Comparison of ENCODE assay signal across 15 cellular contexts in genomic region chr7:131529179-131529578, GRCh38. TPM values are rescaled to one million over a fixed set of nuclear protein-coding genes. Genes with fewer than 3 reads are reported as not detected.
DNase-seq lines count a peak whose midpoint lies in the region; ATAC-seq and TF ChIP-seq lines count a peak whose summit lies in the region.
"Had no signal": no experiment of that assay in that cellular context is flagged by ENCODE, and none has a peak within 500 bp of the region (broad histone marks: within the 10 kb centered on the region; RNA-seq: fewer than 3 reads in every experiment).

No MANE protein-coding gene starts in this region.

- H3K4me3 Mint-ChIP-seq in endodermal cell: no peak overlapping the region
- H3K4me3 Mint-ChIP-seq: CD4-positive, alpha-beta memory T cell had no signal

- H3K4me1 Mint-ChIP-seq in endodermal cell: peaks cover 31% of the 10 kb centered on the region
- H3K4me1 Mint-ChIP-seq: CD4-positive, alpha-beta memory T cell had no signal

- H3K27ac Mint-ChIP-seq in endodermal cell: peak overlapping the region; percentile 58

- H3K9me3 ChIP-seq in HUES6 (ENCODE audit: control insufficient read depth, insufficient read depth, low read depth, low read length) (no peaks in the 10 kb centered on the region), endodermal cell (ENCODE audit: control insufficient read depth, low read length) (no peaks in the 10 kb centered on the region), gastrocnemius medialis (no peaks in the 10 kb centered on the region)

- H3K27me3 ChIP-seq in HUES6 (ENCODE audit: control insufficient read depth, insufficient read depth, low read length) (no peaks in the 10 kb centered on the region), endodermal cell (ENCODE audit: control insufficient read depth, insufficient read depth, low read length, poor library complexity, severe bottlenecking) (no peaks in the 10 kb centered on the region), gastrocnemius medialis (no peaks in the 10 kb centered on the region)

- H3K4me3 ChIP-seq in HUES6 (ENCODE audit: low read depth, low read length): no peak overlapping the region
- no peak overlapping the region for H3K4me3 ChIP-seq in endodermal cell (ENCODE audit: low read length)
- no peak overlapping the region for H3K4me3 ChIP-seq in gastrocnemius medialis
- H3K4me3 ChIP-seq: PC-9, SK-N-MC had no signal

- no peak overlapping the region for H3K9ac ChIP-seq in HUES6 (ENCODE audit: low read length)
- H3K9ac ChIP-seq in endodermal cell (ENCODE audit: extremely low read depth, low read length, poor library complexity, severe bottlenecking): no peak overlapping the region

- peaks cover 58% of the 10 kb centered on the region for H3K36me3 ChIP-seq in HUES6 (ENCODE audit: control insufficient read depth, insufficient read depth, low read length)
- peaks cover 75% of the 10 kb centered on the region for H3K36me3 ChIP-seq in endodermal cell (ENCODE audit: control insufficient read depth, insufficient read depth, low read length)
- H3K36me3 ChIP-seq in gastrocnemius medialis: no peaks in the 10 kb centered on the region

- H3K36me3 Mint-ChIP-seq in endodermal cell (ENCODE audit: low read depth): peaks cover 47% of the 10 kb centered on the region
- H3K36me3 Mint-ChIP-seq: CD4-positive, alpha-beta memory T cell had no signal

- peak overlapping the region; percentile 13; the same call in 1 of the 2 replicates for H3K27ac ChIP-seq in HUES6 (ENCODE audit: low read depth, low read length)
- no peak overlapping the region for H3K27ac ChIP-seq in endodermal cell (ENCODE audit: low read depth, low read length)
- H3K27ac ChIP-seq in gastrocnemius medialis: peak overlapping the region; percentile 49 to 64 (median 52)
- H3K27ac ChIP-seq: PC-9, SK-N-MC had no signal

- intact Hi-C loops in left ventricle myocardium superior (cut with micrococcal nuclease): no loop called here
- intact Hi-C loops in gastrocnemius medialis (cut with DNase I; ENCODE audit: low total_unique reads): no loop called here

- peaks cover 66% of the 10 kb centered on the region for H3K4me1 ChIP-seq in HUES6 (ENCODE audit: control insufficient read depth, insufficient read depth, low read length)
- H3K4me1 ChIP-seq in endodermal cell (ENCODE audit: control insufficient read depth, insufficient read depth, low read length): peaks cover 7% of the 10 kb centered on the region
- peaks cover 0 to 16% of the 10 kb centered on the region in 2 donors for H3K4me1 ChIP-seq in gastrocnemius medialis

- no peaks in the 10 kb centered on the region for H3K9me3 Mint-ChIP-seq in endodermal cell
- H3K9me3 Mint-ChIP-seq: CD4-positive, alpha-beta memory T cell had no signal

- H3K27me3 Mint-ChIP-seq in endodermal cell (ENCODE audit: insufficient read depth): no peaks in the 10 kb centered on the region

- ATAC-seq in left ventricle myocardium superior: peak; percentile 9
- ATAC-seq in gastrocnemius medialis: no peak
- no peak; the same call in 2 of the 3 replicates for ATAC-seq in SK-N-SH treated with all-trans-retinoic acid at 6 μM for 48 hours
- no peak for ATAC-seq in GM21360 (IDR thresholded peaks at IDR 0.05; ENCODE audit: unreplicated experiment)

- TF ChIP-seq CTCF in endodermal cell (conservative IDR thresholded peaks at IDR 0.05) (no peak), gastrocnemius medialis (IDR thresholded peaks at IDR 0.05 in 4 of 5, conservative IDR thresholded peaks at IDR 0.05 in 1 of 5) (no peak)

- 78% methylated on average over 3 of the region's 3 CpGs; no CpG with 5 or more reads in 1 of the 2 experiments for WGBS in endodermal cell (ENCODE audit: insufficient coverage in 1 of 2, insufficient read length in 1 of 2), 2 experiments

- no peak for TF ChIP-seq POLR2A in gastrocnemius medialis (IDR thresholded peaks at IDR 0.05)

- in situ Hi-C loops in gastrocnemius medialis (cut with MboI; ENCODE audit: low sequenced_read_pairs in 4 of 4): no loop called here

- DNase-seq in endodermal cell (no peak), left ventricle myocardium superior (peak; percentile 15), gastrocnemius medialis (no peak), LoVo (ENCODE audit: low spot score) (no peak), HT-29 (ENCODE audit: low spot score) (no peak)
- DNase-seq: ACHN; CD4-positive, alpha-beta memory T cell; DMS79 treated with DMSO at 0.1 percent for 48 hours; NCI-H1436 treated with DMSO at 0.1 percent for 48 hours; NCI-H2081; PC-9 had no signal

TF ChIP-seq in SK-N-SH treated with all-trans-retinoic acid at 6 μM for 48 hours, 23 proteins besides CTCF, POLR2A, EP300 and RAD21:
- TF ChIP-seq ZC3H10 (CRISPR knock-in tag; IDR thresholded peaks at IDR 0.05) (no peak), TSHZ2 (CRISPR knock-in tag; IDR thresholded peaks at IDR 0.05) (no peak), ZNF565 (CRISPR knock-in tag; conservative IDR thresholded peaks at IDR 0.05; ENCODE audit: low read depth) (no peak), ZFP30 (CRISPR knock-in tag; IDR thresholded peaks at IDR 0.05) (no peak), ZFP3 (CRISPR knock-in tag; IDR thresholded peaks at IDR 0.05) (no peak), RARB (CRISPR knock-in tag; IDR thresholded peaks at IDR 0.05) (no peak), POU6F1 (CRISPR knock-in tag; IDR thresholded peaks at IDR 0.05; ENCODE audit: borderline replicate concordance, low read depth) (no peak), CSDC2 (CRISPR knock-in tag; IDR thresholded peaks at IDR 0.05) (no peak), ISL1 (CRISPR knock-in tag; IDR thresholded peaks at IDR 0.05) (no peak), SNAI2 (CRISPR knock-in tag; IDR thresholded peaks at IDR 0.05) (no peak)

RNA-seq across cellular contexts. Expression of gene PODXL, which starts 27.2 kb away (rescaled TPM):
- total RNA-seq in endodermal cell (100 to 1,000 TPM; 523 to 701 TPM), left ventricle myocardium superior (61.2 TPM), gastrocnemius medialis (10 to 100 TPM in 3 of 4 donors, 1 to 10 TPM in 1; 7.9 to 21.3 (median 13.2) TPM)
- 279 TPM for polyA plus RNA-seq in endodermal cell (2013, experiment 1 of 2)
- 257 TPM for polyA plus RNA-seq in endodermal cell (2013, experiment 2 of 2)
- 55.9 and 67.9 TPM in 2 replicates for total RNA-seq in HT-29 (2014; rRNA removed; shearing (Covaris generic))
